Comparison of ENCODE assay signal across 1 cellular context in the genomic region with DNA sequence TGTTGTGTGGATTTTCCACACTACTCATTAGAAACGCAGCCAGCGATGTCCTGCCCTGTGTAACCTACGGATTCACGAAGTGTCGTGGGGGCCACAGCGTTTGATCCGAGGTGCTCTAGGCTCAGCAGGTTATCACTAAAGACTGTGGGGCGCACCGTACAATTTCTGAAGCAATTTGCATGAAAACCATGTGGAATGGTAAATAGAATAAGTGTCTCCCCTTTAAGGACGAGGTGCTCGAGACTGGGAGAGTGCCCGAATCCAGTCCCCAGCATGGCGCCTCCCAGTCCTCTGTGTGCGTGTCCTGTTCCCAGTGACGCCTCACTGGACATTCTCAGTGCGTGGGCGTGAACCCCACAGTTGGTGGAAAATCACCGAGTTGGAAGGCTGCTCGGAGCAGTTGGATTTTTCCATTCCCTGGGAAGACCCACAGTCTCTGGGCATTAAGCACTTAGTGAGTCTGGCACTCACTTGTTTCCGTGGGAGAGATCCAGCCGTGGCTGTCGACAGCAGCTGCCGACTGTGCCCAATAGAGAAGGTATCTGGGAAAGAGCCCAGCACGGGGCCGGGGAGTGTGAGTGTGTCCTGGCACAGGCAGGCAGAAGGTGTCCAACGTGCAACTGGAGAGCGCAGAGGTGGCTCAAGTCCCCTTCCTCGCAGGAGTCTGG.
TF ChIP-seq lines count a peak whose summit lies in the region.

No MANE protein-coding gene starts in this region.

TF ChIP-seq in H1, 55 proteins besides CTCF, POLR2A, EP300 and RAD21 (continued from another document):
- TF ChIP-seq, protein P1, sequence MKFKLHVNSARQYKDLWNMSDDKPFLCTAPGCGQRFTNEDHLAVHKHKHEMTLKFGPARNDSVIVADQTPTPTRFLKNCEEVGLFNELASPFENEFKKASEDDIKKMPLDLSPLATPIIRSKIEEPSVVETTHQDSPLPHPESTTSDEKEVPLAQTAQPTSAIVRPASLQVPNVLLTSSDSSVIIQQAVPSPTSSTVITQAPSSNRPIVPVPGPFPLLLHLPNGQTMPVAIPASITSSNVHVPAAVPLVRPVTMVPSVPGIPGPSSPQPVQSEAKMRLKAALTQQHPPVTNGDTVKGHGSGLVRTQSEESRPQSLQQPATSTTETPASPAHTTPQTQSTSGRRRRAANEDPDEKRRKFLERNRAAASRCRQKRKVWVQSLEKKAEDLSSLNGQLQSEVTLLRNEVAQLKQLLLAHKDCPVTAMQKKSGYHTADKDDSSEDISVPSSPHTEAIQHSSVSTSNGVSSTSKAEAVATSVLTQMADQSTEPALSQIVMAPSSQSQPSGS (IDR thresholded peaks at IDR 0.05; ENCODE audit: low read length), result no peak
- TF ChIP-seq POLR2AphosphoS5 (IDR thresholded peaks at IDR 0.05; ENCODE audit: low read depth, low read length) (no peak), POU5F1 (IDR thresholded peaks at IDR 0.05; ENCODE audit: low read depth, low read length) (no peak)
